9 cellular contexts compared by ENCODE assay signal in genomic region chr18:62717850-62718229, GRCh38. TPM values are rescaled to one million over a fixed set of nuclear protein-coding genes. Genes with fewer than 3 reads are reported as not detected.
DNase-seq lines count a peak whose midpoint lies in the region; ATAC-seq and TF ChIP-seq lines count a peak whose summit lies in the region.
"Had no signal": no experiment of that assay in that cellular context is flagged by ENCODE, and none has a peak within 500 bp of the region (broad histone marks: within the 10 kb centered on the region; RNA-seq: fewer than 3 reads in every experiment).

No MANE protein-coding gene starts in this region.

- H3K4me3 ChIP-seq in HFF-Myc (replicated peaks; ENCODE audit: low read depth, low read length) (peak overlapping the region; percentile 51), hepatocyte (peak overlapping the region; percentile 33), spleen (peak overlapping the region in 7 of 8 donors; percentile 52 to 86 (median 74))

- CTCF ChIA-PET in activated CD4-positive, alpha-beta memory T cell treated with anti-CD3 and anti-CD28 coated beads, Interleukin-2, amount 10 ng/mL, durations not matched to agents 7 days and 5 days (lab: Charles Lee): interaction anchor here (0.6 to 5.5 kb wide), 3 partner anchors 196 to 264 kb away, joined by 3 to 55 read pairs (median 48); no protein-coding TSS in a partner anchor

- H3K27ac ChIP-seq in hepatocyte (peak overlapping the region; percentile 81), spleen (peak overlapping the region in 5 of 8 donors; percentile 7 to 97 (median 41))

- H3K4me3 Mint-ChIP-seq in activated CD4-positive, alpha-beta memory T cell treated with anti-CD3 and anti-CD28 coated beads, Interleukin-2, amount 10 ng/mL, durations not matched to agents 7 days and 5 days: peak overlapping the region; percentile 74

- H3K27me3 ChIP-seq in hepatocyte (no peaks in the 10 kb centered on the region), spleen (replicated peaks in 1 of 7) (peaks cover 0 to 18% (median 4%) of the 10 kb centered on the region in 7 donors)

- H2AFZ ChIP-seq in hepatocyte: no peak overlapping the region

- ATAC-seq in GM21367 (IDR thresholded peaks at IDR 0.05; ENCODE audit: unreplicated experiment) (no peak), GM18502 (IDR thresholded peaks at IDR 0.05; ENCODE audit: poor library complexity, unreplicated experiment) (no peak)

- H3K27me3 Mint-ChIP-seq in activated CD4-positive, alpha-beta memory T cell treated with anti-CD3 and anti-CD28 coated beads, Interleukin-2, amount 10 ng/mL, durations not matched to agents 7 days and 5 days: peaks cover 12% of the 10 kb centered on the region

- peaks cover 41% of the 10 kb centered on the region for H3K4me1 Mint-ChIP-seq in activated CD4-positive, alpha-beta memory T cell treated with anti-CD3 and anti-CD28 coated beads, Interleukin-2, amount 10 ng/mL, durations not matched to agents 7 days and 5 days

- H3K27ac Mint-ChIP-seq in activated CD4-positive, alpha-beta memory T cell treated with anti-CD3 and anti-CD28 coated beads, Interleukin-2, amount 10 ng/mL, durations not matched to agents 7 days and 5 days: no peak overlapping the region

- no peaks in the 10 kb centered on the region for H3K36me3 ChIP-seq in hepatocyte (replicated peaks; ENCODE audit: insufficient read depth, low read depth)
- H3K36me3 ChIP-seq in spleen: no peaks in the 10 kb centered on the region

- peaks cover 4% of the 10 kb centered on the region for H3K36me3 Mint-ChIP-seq in activated CD4-positive, alpha-beta memory T cell treated with anti-CD3 and anti-CD28 coated beads, Interleukin-2, amount 10 ng/mL, durations not matched to agents 7 days and 5 days (ENCODE audit: low read depth)

- TF ChIP-seq CTCF in HFF-Myc (IDR thresholded peaks at IDR 0.05; ENCODE audit: low read depth, low read length, missing control alignments): no peak
- TF ChIP-seq CTCF in hepatocyte (IDR thresholded peaks at IDR 0.05; ENCODE audit: poor library complexity): no peak
- TF ChIP-seq CTCF in spleen (IDR thresholded peaks at IDR 0.05 in 8 of 11, conservative IDR thresholded peaks at IDR 0.05 in 3 of 11): no peak

- intact Hi-C loops in spleen (cut with DNase I; ENCODE audit: low total_unique reads): loop anchor here (5.0 kb wide), 1 partner anchor 196 kb away; the partner anchor contains the start of gene ZCCHC2

- no peak for TF ChIP-seq POLR2A in spleen (IDR thresholded peaks at IDR 0.05)

- 11% methylated on average over 6 of the region's 6 CpGs for WGBS in hepatocyte (ENCODE audit: low lambda C conversion rate, missing lambda C conversion rate)
- 22 to 28% (median 23%) methylated on average over 6 of the region's 6 CpGs for WGBS in spleen, 5 donors

- H3K4me2 ChIP-seq in hepatocyte: peak overlapping the region; percentile 78

- peaks cover 58% of the 10 kb centered on the region for H3K79me2 ChIP-seq in hepatocyte

- H3K9me3 Mint-ChIP-seq in activated CD4-positive, alpha-beta memory T cell treated with anti-CD3 and anti-CD28 coated beads, Interleukin-2, amount 10 ng/mL, durations not matched to agents 7 days and 5 days: no peaks in the 10 kb centered on the region

- no peak for DNase-seq in HFF-Myc (ENCODE audit: extremely low read depth, low read depth)
- no peak for DNase-seq in activated CD4-positive, alpha-beta memory T cell treated with anti-CD3 and anti-CD28 coated beads, Interleukin-2, amount 10 ng/mL, durations not matched to agents 7 days and 5 days
- no peak for DNase-seq in hepatocyte (ENCODE audit: low spot score)
- no peak for DNase-seq in spleen
- no peak for DNase-seq in NCI-H1417 treated with DMSO at 0.1 percent for 48 hours (lab: John Stamatoyannopoulos, UW)
- no peak for DNase-seq in LoVo (ENCODE audit: low spot score)
- DNase-seq: NCI-H2171 had no signal

- peaks cover 12% of the 10 kb centered on the region for H4K20me1 ChIP-seq in hepatocyte (ENCODE audit: insufficient read depth, poor library complexity, severe bottlenecking)

- POLR2A ChIA-PET in activated CD4-positive, alpha-beta memory T cell treated with anti-CD3 and anti-CD28 coated beads, Interleukin-2, amount 10 ng/mL, durations not matched to agents 7 days and 5 days (lab: Charles Lee): interaction anchor here (0.7 to 1.0 kb wide), 2 partner anchors 9 to 135 kb away, joined by 3 read pairs; no protein-coding TSS in a partner anchor

- no peaks in the 10 kb centered on the region for H3K9me3 ChIP-seq in hepatocyte (ENCODE audit: low read depth)
- H3K9me3 ChIP-seq in spleen: no peaks in the 10 kb centered on the region

- H3K4me1 ChIP-seq in hepatocyte (ENCODE audit: insufficient read depth) (peaks cover 5% of the 10 kb centered on the region), spleen (peaks cover 14 to 47% (median 35%) of the 10 kb centered on the region in 6 donors)

- no peaks in the 10 kb centered on the region for H3K9me2 ChIP-seq in hepatocyte (replicated peaks; ENCODE audit: insufficient read depth)

RNA-seq across cellular contexts. Expression of gene PHLPP1, which starts 2.5 kb away (rescaled TPM):
- total RNA-seq in activated CD4-positive, alpha-beta memory T cell treated with anti-CD3 and anti-CD28 coated beads, Interleukin-2, amount 10 ng/mL, durations not matched to agents 7 days and 5 days: 1 to 10 TPM; 8.1 to 8.9 TPM
- 12.6 and 14.3 TPM in 2 replicates for total RNA-seq in hepatocyte
- polyA plus RNA-seq in hepatocyte: 7.3 and 7.4 TPM in 2 replicates
- 10 to 100 TPM in 1 of 7 donors, 1 to 10 TPM in 6; 3.8 to 10.6 (median 7.7) TPM for total RNA-seq in spleen
- 1 to 10 TPM; 1.2 to 1.4 (median 1.2) TPM for polyA plus RNA-seq in spleen
